In genomic region chr7:64608116-64608910, GRCh38 we compare ENCODE assay signal across 22 cellular contexts.
"Had no signal": no experiment of that assay in that cellular context is flagged by ENCODE, and none has a peak within 500 bp of the region (broad histone marks: within the 10 kb centered on the region; RNA-seq: fewer than 3 reads in every experiment).

No MANE protein-coding gene starts in this region.

- H3K27me3 ChIP-seq: colonic mucosa, dorsolateral prefrontal cortex, esophagus squamous epithelium, foreskin keratinocyte, gastrocnemius medialis, gastroesophageal sphincter, heart left ventricle, heart right ventricle had no signal

- H3K4me3 ChIP-seq: colonic mucosa, coronary artery, dorsolateral prefrontal cortex, esophagus squamous epithelium, gastrocnemius medialis, gastroesophageal sphincter, heart left ventricle, heart right ventricle had no signal

- DNase-seq: colonic mucosa; cortex of kidney; dermis blood vessel endothelial cell; dorsolateral prefrontal cortex; effector CD8-positive, alpha-beta T cell; effector memory CD4-positive, alpha-beta T cell; effector memory CD8-positive, alpha-beta T cell; endodermal cell; erythroblast; esophagus squamous epithelium; foreskin fibroblast; foreskin keratinocyte; foreskin melanocyte; gastrocnemius medialis; glutamatergic neuron; head of caudate nucleus; heart left ventricle; heart right ventricle had no signal

- H3K27ac ChIP-seq: colonic mucosa, coronary artery, dorsolateral prefrontal cortex, epithelial cell of prostate, esophagus squamous epithelium, foreskin keratinocyte, gastrocnemius medialis, gastroesophageal sphincter, heart left ventricle, heart right ventricle had no signal

- ATAC-seq: effector memory CD8-positive, alpha-beta T cell; esophagus mucosa; foreskin keratinocyte; gastrocnemius medialis; gastroesophageal sphincter; heart left ventricle; heart right ventricle had no signal

- H3K9me3 ChIP-seq: colonic mucosa, gastrocnemius medialis, gastroesophageal sphincter, heart left ventricle, heart right ventricle had no signal

- H3K4me1 ChIP-seq: colonic mucosa, esophagus squamous epithelium, foreskin keratinocyte, gastrocnemius medialis, gastroesophageal sphincter, heart left ventricle, heart right ventricle had no signal

- H3K36me3 ChIP-seq: colonic mucosa, esophagus squamous epithelium, gastrocnemius medialis, gastroesophageal sphincter, heart left ventricle, heart right ventricle had no signal
